23 cellular contexts compared by ENCODE assay signal in genomic region chr10:31765546-31765945, GRCh38.
DNase-seq lines count a peak whose midpoint lies in the region; ATAC-seq and TF ChIP-seq lines count a peak whose summit lies in the region.
"Had no signal": no experiment of that assay in that cellular context is flagged by ENCODE, and none has a peak within 500 bp of the region (broad histone marks: within the 10 kb centered on the region; RNA-seq: fewer than 3 reads in every experiment).

No MANE protein-coding gene starts in this region.

- H3K27ac ChIP-seq in GM23338 (ENCODE audit: low read depth), result no peak overlapping the region
- peak overlapping the region; percentile 11 for H3K27ac ChIP-seq in endodermal cell (ENCODE audit: low read depth, low read length)
- H3K27ac ChIP-seq: body of pancreas, C4-2B, neutrophil, psoas muscle, SJSA1 had no signal

- WGBS in endodermal cell (ENCODE audit: insufficient coverage in 1 of 2, insufficient read length in 1 of 2), 2 experiments, result 71 to 90% methylated on average over 5 to 9 of the region's 9 CpGs

- H3K4me3 Mint-ChIP-seq in GM23338 (no peak overlapping the region), endodermal cell (no peak overlapping the region), osteocyte (ENCODE audit: unreplicated experiment) (no peak overlapping the region)
- H3K4me3 Mint-ChIP-seq: activated CD4-positive, alpha-beta memory T cell treated with anti-CD3 and anti-CD28 coated beads for 36 hours; activated naive CD8-positive, alpha-beta T cell treated with anti-CD3 and anti-CD28 coated beads, Interleukin-2, amount 10 ng/mL, durations not matched to agents 7 days and 5 days; T-cell had no signal

- H3K4me3 ChIP-seq in AG10803 (ENCODE audit: low read length) (no peak overlapping the region), GM23338 (no peak overlapping the region), endodermal cell (ENCODE audit: low read length) (no peak overlapping the region)
- H3K4me3 ChIP-seq: body of pancreas, psoas muscle, SJSA1 had no signal

- peaks cover 26% of the 10 kb centered on the region for H3K9me3 Mint-ChIP-seq in GM23338
- peaks cover 20% of the 10 kb centered on the region for H3K9me3 Mint-ChIP-seq in endodermal cell
- peaks cover 2% of the 10 kb centered on the region for H3K9me3 Mint-ChIP-seq in osteocyte (ENCODE audit: unreplicated experiment)
- H3K9me3 Mint-ChIP-seq: activated CD4-positive, alpha-beta memory T cell treated with anti-CD3 and anti-CD28 coated beads for 36 hours; activated naive CD8-positive, alpha-beta T cell treated with anti-CD3 and anti-CD28 coated beads, Interleukin-2, amount 10 ng/mL, durations not matched to agents 7 days and 5 days; T-cell had no signal

- H3K9me3 ChIP-seq in endodermal cell (ENCODE audit: control insufficient read depth, low read length), result peaks cover 20% of the 10 kb centered on the region
- H3K9me3 ChIP-seq: body of pancreas, neutrophil, psoas muscle, SJSA1 had no signal

- H3K27me3 ChIP-seq in GM23338 (ENCODE audit: insufficient read depth), result no peaks in the 10 kb centered on the region
- H3K27me3 ChIP-seq in endodermal cell (ENCODE audit: control insufficient read depth, insufficient read depth, low read length, poor library complexity, severe bottlenecking), result no peaks in the 10 kb centered on the region
- H3K27me3 ChIP-seq: body of pancreas, neutrophil, SJSA1 had no signal

- no peaks in the 10 kb centered on the region; the same call in 1 of the 2 replicates for H3K9me2 ChIP-seq in GM23338 (ENCODE audit: insufficient read depth)

- H3K4me1 Mint-ChIP-seq in GM23338 (peaks cover 35% of the 10 kb centered on the region), endodermal cell (peaks cover 12% of the 10 kb centered on the region), osteocyte (ENCODE audit: unreplicated experiment) (peaks cover 29% of the 10 kb centered on the region)

- peak overlapping the region; percentile 72 for H2AFZ ChIP-seq in GM23338

- peak; percentile 94 for DNase-seq in AG10803 (ENCODE audit: low read depth)
- no peak for DNase-seq in GM23338 (ENCODE audit: low spot score)
- no peak for DNase-seq in endodermal cell
- DNase-seq in osteocyte (ENCODE audit: extremely low spot score, unreplicated experiment), result no peak
- DNase-seq in iPS-NIHi11 (ENCODE audit: low spot score), result no peak
- no peak for DNase-seq in COLO829 (ENCODE audit: low spot score)
- DNase-seq in activated gamma-delta T cell treated with Interleukin-2 at 50 U/mL for 16 hours, result no peak
- DNase-seq in activated CD4-positive, alpha-beta T cell treated with anti-CD3 and anti-CD28 coated beads, Interleukin-2, amount 50 U/mL, for 48 hours, result no peak
- DNase-seq: activated CD4-positive, alpha-beta memory T cell treated with anti-CD3 and anti-CD28 coated beads for 36 hours; activated naive CD8-positive, alpha-beta T cell treated with anti-CD3 and anti-CD28 coated beads, Interleukin-2, amount 10 ng/mL, durations not matched to agents 7 days and 5 days; body of pancreas; effector memory CD4-positive, alpha-beta T cell; HCEC 1CT; hypothalamus; NCI-H146; NCI-H2171; NCI-H524 treated with DMSO at 0.1 percent for 48 hours; psoas muscle; T-cell; trophoblast cell had no signal

- TF ChIP-seq CTCF in AG10803 (conservative IDR thresholded peaks at IDR 0.05; ENCODE audit: low read length), result no peak
- TF ChIP-seq CTCF in GM23338 (conservative IDR thresholded peaks at IDR 0.05; ENCODE audit: low read depth in 2 of 2), result no peak
- TF ChIP-seq CTCF in endodermal cell (conservative IDR thresholded peaks at IDR 0.05), result no peak
- no peak for TF ChIP-seq CTCF in osteocyte (IDR thresholded peaks at IDR 0.05)

- peaks cover 5% of the 10 kb centered on the region; the same call in 1 of the 2 replicates for H3K4me1 ChIP-seq in GM23338 (ENCODE audit: insufficient read depth)
- no peaks in the 10 kb centered on the region for H3K4me1 ChIP-seq in endodermal cell (ENCODE audit: control insufficient read depth, insufficient read depth, low read length)

- H3K27ac Mint-ChIP-seq in GM23338 (peak overlapping the region; percentile 61; the same call in 1 of the 2 replicates), endodermal cell (no peak overlapping the region), osteocyte (ENCODE audit: unreplicated experiment) (peak overlapping the region; percentile 32)
- H3K27ac Mint-ChIP-seq: activated CD4-positive, alpha-beta memory T cell treated with anti-CD3 and anti-CD28 coated beads for 36 hours; activated naive CD8-positive, alpha-beta T cell treated with anti-CD3 and anti-CD28 coated beads, Interleukin-2, amount 10 ng/mL, durations not matched to agents 7 days and 5 days; T-cell had no signal

- H3K9ac ChIP-seq in endodermal cell (ENCODE audit: extremely low read depth, low read length, poor library complexity, severe bottlenecking), result no peak overlapping the region

- no peaks in the 10 kb centered on the region for H3K79me2 ChIP-seq in GM23338 (replicated peaks; ENCODE audit: insufficient read depth)

- H3K36me3 ChIP-seq in GM23338 (ENCODE audit: insufficient read depth), result no peaks in the 10 kb centered on the region
- H3K36me3 ChIP-seq in endodermal cell (ENCODE audit: control insufficient read depth, insufficient read depth, low read length), result no peaks in the 10 kb centered on the region
- H3K36me3 ChIP-seq: neutrophil, SJSA1 had no signal

- H3F3A ChIP-seq in GM23338 (replicated peaks; ENCODE audit: low read depth), result no peaks in the 10 kb centered on the region

- no peaks in the 10 kb centered on the region for H4K20me1 ChIP-seq in GM23338 (replicated peaks; ENCODE audit: insufficient read depth)

- H3K4me2 ChIP-seq in GM23338, result no peak overlapping the region

- H3K27me3 Mint-ChIP-seq in GM23338 (ENCODE audit: insufficient read depth, low read depth, poor library complexity), result peaks cover 8% of the 10 kb centered on the region
- H3K27me3 Mint-ChIP-seq in endodermal cell (ENCODE audit: insufficient read depth), result no peaks in the 10 kb centered on the region
- no peaks in the 10 kb centered on the region for H3K27me3 Mint-ChIP-seq in osteocyte (ENCODE audit: unreplicated experiment)
- H3K27me3 Mint-ChIP-seq: activated CD4-positive, alpha-beta memory T cell treated with anti-CD3 and anti-CD28 coated beads for 36 hours; activated naive CD8-positive, alpha-beta T cell treated with anti-CD3 and anti-CD28 coated beads, Interleukin-2, amount 10 ng/mL, durations not matched to agents 7 days and 5 days; T-cell had no signal

- ATAC-seq in GM23338, result no peak
- ATAC-seq: body of pancreas, psoas muscle, T-cell had no signal

- H3K36me3 Mint-ChIP-seq in GM23338 (ENCODE audit: low read depth) (peaks cover 28% of the 10 kb centered on the region), endodermal cell (ENCODE audit: low read depth) (peaks cover 12% of the 10 kb centered on the region), osteocyte (ENCODE audit: unreplicated experiment) (no peaks in the 10 kb centered on the region)
- H3K36me3 Mint-ChIP-seq: activated CD4-positive, alpha-beta memory T cell treated with anti-CD3 and anti-CD28 coated beads for 36 hours; activated naive CD8-positive, alpha-beta T cell treated with anti-CD3 and anti-CD28 coated beads, Interleukin-2, amount 10 ng/mL, durations not matched to agents 7 days and 5 days; T-cell had no signal

TF ChIP-seq in GM23338, 12 proteins besides CTCF, POLR2A, EP300 and RAD21 (continues in another document):
- no peak for TF ChIP-seq EZH2phosphoT487 (IDR thresholded peaks at IDR 0.05; ENCODE audit: unreplicated experiment)
